In genomic region chr2:229927817-229928321, GRCh38 we compare ENCODE assay signal across 22 cellular contexts. TPM values are rescaled to one million over a fixed set of nuclear protein-coding genes. Genes with fewer than 3 reads are reported as not detected.
DNase-seq lines count a peak whose midpoint lies in the region; ATAC-seq, FAIRE-seq and TF ChIP-seq lines count a peak whose summit lies in the region.
"Had no signal": no experiment of that assay in that cellular context is flagged by ENCODE, and none has a peak within 500 bp of the region (broad histone marks: within the 10 kb centered on the region; RNA-seq: fewer than 3 reads in every experiment).

No MANE protein-coding gene starts in this region.

- 100% methylated on average over 1 to 2 of the region's 2 CpGs for WGBS in endodermal cell (ENCODE audit: insufficient coverage in 1 of 2, insufficient read length in 1 of 2), 2 experiments

- no peaks in the 10 kb centered on the region for H3K36me3 ChIP-seq in CD8-positive, alpha-beta T cell (ENCODE audit: insufficient read depth, low read length)
- H3K36me3 ChIP-seq in bronchial epithelial cell (ENCODE audit: control insufficient read depth, insufficient read depth, low read length) (no peaks in the 10 kb centered on the region), endodermal cell (ENCODE audit: control insufficient read depth, insufficient read depth, low read length) (no peaks in the 10 kb centered on the region)
- H3K36me3 ChIP-seq: BE2C, lower lobe of right lung, spleen, thoracic aorta had no signal

- intact Hi-C loops in CD8-positive, alpha-beta T cell (cut with DNase I, micrococcal nuclease) = loop anchor here (2.0 to 10.0 kb wide), 3 partner anchors 1125 to 1857 kb away; partner anchors contain the start of genes PDE6D (in 2 of the 2) and COPS7B (in 1 of the 2)

- CTCF ChIA-PET in CD8-positive, alpha-beta T cell (lab: Charles Lee) = interaction anchor here (0.7 to 1.4 kb wide), 2 partner anchors 31 to 146 kb away, joined by 3 to 5 read pairs; no protein-coding TSS in a partner anchor

- H3K36me3 Mint-ChIP-seq in CD8-positive, alpha-beta T cell = no peaks in the 10 kb centered on the region
- H3K36me3 Mint-ChIP-seq in endodermal cell (ENCODE audit: low read depth) (peaks cover 6% of the 10 kb centered on the region), mesothelial cell of epicardium (no peaks in the 10 kb centered on the region)
- H3K36me3 Mint-ChIP-seq: natural killer cell had no signal

- TF ChIP-seq CTCF in CD8-positive, alpha-beta T cell (IDR thresholded peaks at IDR 0.05) = no peak
- no peak for TF ChIP-seq CTCF in bronchial epithelial cell (IDR thresholded peaks at IDR 0.05; ENCODE audit: insufficient read depth, low read length, severe bottlenecking)
- TF ChIP-seq CTCF in endodermal cell (conservative IDR thresholded peaks at IDR 0.05) = no peak
- no peak for TF ChIP-seq CTCF in mesothelial cell of epicardium (IDR thresholded peaks at IDR 0.05; ENCODE audit: unreplicated experiment)

- POLR2A ChIA-PET in CD8-positive, alpha-beta T cell (lab: Charles Lee) = interaction anchor here (0.6 kb wide), 1 partner anchor 80 kb away, joined by 7 read pairs; no protein-coding TSS in a partner anchor

- H3K4me1 ChIP-seq in CD8-positive, alpha-beta T cell (ENCODE audit: insufficient read depth, low read length) = no peaks in the 10 kb centered on the region
- no peaks in the 10 kb centered on the region for H3K4me1 ChIP-seq in endodermal cell (ENCODE audit: control insufficient read depth, insufficient read depth, low read length)
- H3K4me1 ChIP-seq: BE2C had no signal

- no peak for DNase-seq in CD8-positive, alpha-beta T cell
- DNase-seq in M059J (ENCODE audit: low read depth) (peak; percentile 57), bronchial epithelial cell (ENCODE audit: low read depth) (peak; percentile 71), lung microvascular endothelial cell (ENCODE audit: low read depth in 2 of 2) (peak; percentile 21 to 76), endodermal cell (no peak), mesothelial cell of epicardium (ENCODE audit: low spot score in 2 of 2, unreplicated experiment in 2 of 2) (no peak), NCI-H146 (lab: John Stamatoyannopoulos, UW) (no peak)
- DNase-seq in stimulated activated CD4-positive, alpha-beta T cell treated with anti-CD3 and anti-CD28 coated beads, Interleukin-15, amount 100 ng/mL, for 24 hours = no peak
- DNase-seq: activated CD4-positive, alpha-beta T cell treated with anti-CD3 and anti-CD28 coated beads, Interleukin-2, amount 50 U/mL, for 48 hours; activated T-cell treated with anti-CD3 and anti-CD28 coated beads, Interleukin-2, amount 50 U/mL, for 4 hours; BE2C; effector CD4-positive, alpha-beta T cell; GF-D8; lower lobe of right lung; natural killer cell; spleen; T-helper 1 cell had no signal

- H3K27me3 Mint-ChIP-seq in CD8-positive, alpha-beta T cell (ENCODE audit: low read depth) = no peaks in the 10 kb centered on the region
- H3K27me3 Mint-ChIP-seq in endodermal cell (ENCODE audit: insufficient read depth) = no peaks in the 10 kb centered on the region
- H3K27me3 Mint-ChIP-seq in mesothelial cell of epicardium (ENCODE audit: low read depth) = no peaks in the 10 kb centered on the region
- H3K27me3 Mint-ChIP-seq: progenitor cell of endocrine pancreas had no signal

- no peak overlapping the region for H3K27ac Mint-ChIP-seq in CD8-positive, alpha-beta T cell
- H3K27ac Mint-ChIP-seq in endodermal cell (no peak overlapping the region), mesothelial cell of epicardium (no peak overlapping the region)
- H3K27ac Mint-ChIP-seq: activated naive CD4-positive, alpha-beta T cell treated with anti-CD3 and anti-CD28 coated beads, Interleukin-2, amount 50 U/mL, for 72 hours; natural killer cell; progenitor cell of endocrine pancreas had no signal

- peak; percentile 38 for ATAC-seq in CD8-positive, alpha-beta T cell
- ATAC-seq: activated naive CD4-positive, alpha-beta T cell treated with anti-CD3 and anti-CD28 coated beads, Interleukin-2, amount 50 U/mL, for 72 hours; activated T-cell treated with anti-CD3 and anti-CD28 coated beads, Interleukin-2, amount 50 U/mL, for 4 hours; lower lobe of right lung; natural killer cell had no signal

- H3K9me3 ChIP-seq in CD8-positive, alpha-beta T cell (ENCODE audit: low read length) = no peaks in the 10 kb centered on the region
- no peaks in the 10 kb centered on the region for H3K9me3 ChIP-seq in endodermal cell (ENCODE audit: control insufficient read depth, low read length)
- H3K9me3 ChIP-seq: BE2C, lower lobe of right lung, spleen, thoracic aorta had no signal

- H3K4me1 Mint-ChIP-seq in CD8-positive, alpha-beta T cell (ENCODE audit: low read depth) = peaks cover 27% of the 10 kb centered on the region
- H3K4me1 Mint-ChIP-seq in endodermal cell (peaks cover 1% of the 10 kb centered on the region), mesothelial cell of epicardium (peaks cover 3% of the 10 kb centered on the region)

- no peak overlapping the region for H3K4me3 ChIP-seq in CD8-positive, alpha-beta T cell (ENCODE audit: low read depth, low read length)
- H3K4me3 ChIP-seq in bronchial epithelial cell (ENCODE audit: low read depth, low read length) (no peak overlapping the region), endodermal cell (ENCODE audit: low read length) (no peak overlapping the region)
- H3K4me3 ChIP-seq: lower lobe of right lung, spleen, thoracic aorta had no signal

- no peaks in the 10 kb centered on the region for H3K9me3 Mint-ChIP-seq in CD8-positive, alpha-beta T cell
- H3K9me3 Mint-ChIP-seq in endodermal cell (no peaks in the 10 kb centered on the region), mesothelial cell of epicardium (no peaks in the 10 kb centered on the region)
- H3K9me3 Mint-ChIP-seq: activated naive CD4-positive, alpha-beta T cell treated with anti-CD3 and anti-CD28 coated beads, Interleukin-2, amount 50 U/mL, for 72 hours; activated T-cell treated with anti-CD3 and anti-CD28 coated beads, Interleukin-2, amount 50 U/mL, for 4 hours; natural killer cell had no signal

- H3K9ac ChIP-seq in endodermal cell (ENCODE audit: extremely low read depth, low read length, poor library complexity, severe bottlenecking) = no peak overlapping the region
- H3K9ac ChIP-seq: KMS-11 had no signal

- H3K27ac ChIP-seq in CD8-positive, alpha-beta T cell (ENCODE audit: low read depth, low read length) = no peak overlapping the region
- no peak overlapping the region for H3K27ac ChIP-seq in endodermal cell (ENCODE audit: low read depth, low read length)
- H3K27ac ChIP-seq: KMS-11, lower lobe of right lung, spleen, thoracic aorta had no signal

- no peak for FAIRE-seq in bronchial epithelial cell (lab: Jason Lieb, UNC)
- FAIRE-seq: D721Med had no signal

- no peaks in the 10 kb centered on the region for H3K27me3 ChIP-seq in CD8-positive, alpha-beta T cell (ENCODE audit: insufficient read depth, low read length)
- H3K27me3 ChIP-seq in bronchial epithelial cell (ENCODE audit: control insufficient read depth, insufficient read depth, low read length) (no peaks in the 10 kb centered on the region), endodermal cell (ENCODE audit: control insufficient read depth, insufficient read depth, low read length, poor library complexity, severe bottlenecking) (no peaks in the 10 kb centered on the region)
- H3K27me3 ChIP-seq: BE2C, spleen had no signal

- H3K4me3 Mint-ChIP-seq in CD8-positive, alpha-beta T cell = no peak overlapping the region
- no peak overlapping the region for H3K4me3 Mint-ChIP-seq in endodermal cell
- H3K4me3 Mint-ChIP-seq in mesothelial cell of epicardium = no peak overlapping the region
- H3K4me3 Mint-ChIP-seq: activated T-cell treated with anti-CD3 and anti-CD28 coated beads, Interleukin-2, amount 50 U/mL, for 4 hours; natural killer cell had no signal

RNA-seq across cellular contexts. Expression of gene FBXO36, which starts 5.6 kb away (rescaled TPM):
- 1 to 10 TPM; 1.0 TPM for total RNA-seq in CD8-positive, alpha-beta T cell
- 1.7 and 2.5 TPM in 2 replicates for total RNA-seq in M059J (2014; rRNA removed; shearing (Covaris generic))
- total RNA-seq in bronchial epithelial cell (3.4 and 4.2 TPM in 2 replicates), lung microvascular endothelial cell (0.60 and 0.87 TPM in 2 replicates), endodermal cell (10 to 100 TPM in 1 of 2 donors, 1 to 10 TPM in 1; 6.7 to 13.3 TPM), mesothelial cell of epicardium (5.1 to 6.2 TPM (median 5.5 TPM) in 3 replicates)
- 7.5 TPM for polyA plus RNA-seq in endodermal cell (2013, experiment 1 of 2)
- polyA plus RNA-seq in endodermal cell (2013, experiment 2 of 2) = 7.9 TPM

RNA-seq across cellular contexts. Expression of gene TRIP12, which starts 6.1 kb away (rescaled TPM):
- 100 to 1,000 TPM; 156 to 167 TPM for total RNA-seq in CD8-positive, alpha-beta T cell
- total RNA-seq in M059J (2014; rRNA removed; shearing (Covaris generic)) = 75.3 and 130 TPM in 2 replicates
- total RNA-seq in bronchial epithelial cell (170 and 326 TPM in 2 replicates), lung microvascular endothelial cell (181 and 207 TPM in 2 replicates), endodermal cell (100 to 1,000 TPM; 177 to 229 TPM), mesothelial cell of epicardium (239 to 256 TPM (median 253 TPM) in 3 replicates)
- 98.1 TPM for polyA plus RNA-seq in endodermal cell (2013, experiment 1 of 2)
- polyA plus RNA-seq in endodermal cell (2013, experiment 2 of 2) = 101 TPM

Comparison
In these comparisons a context has a peak if more than half of its experiments do, and no peak if none do; other contexts are left out.
1. DNase-seq: peak in M059J (single experiment), bronchial epithelial cell (single experiment) and lung microvascular endothelial cell (2 of 2); none in CD8-positive, alpha-beta T cell (0 of 7), endodermal cell (single experiment), mesothelial cell of epicardium (0 of 2), stimulated activated CD4-positive, alpha-beta T cell treated with anti-CD3 and anti-CD28 coated beads, Interleukin-15, amount 100 ng/mL, for 24 hours (single experiment) and NCI-H146 (single experiment).